Comparison of ENCODE assay signal across 11 cellular contexts in the genomic region with DNA sequence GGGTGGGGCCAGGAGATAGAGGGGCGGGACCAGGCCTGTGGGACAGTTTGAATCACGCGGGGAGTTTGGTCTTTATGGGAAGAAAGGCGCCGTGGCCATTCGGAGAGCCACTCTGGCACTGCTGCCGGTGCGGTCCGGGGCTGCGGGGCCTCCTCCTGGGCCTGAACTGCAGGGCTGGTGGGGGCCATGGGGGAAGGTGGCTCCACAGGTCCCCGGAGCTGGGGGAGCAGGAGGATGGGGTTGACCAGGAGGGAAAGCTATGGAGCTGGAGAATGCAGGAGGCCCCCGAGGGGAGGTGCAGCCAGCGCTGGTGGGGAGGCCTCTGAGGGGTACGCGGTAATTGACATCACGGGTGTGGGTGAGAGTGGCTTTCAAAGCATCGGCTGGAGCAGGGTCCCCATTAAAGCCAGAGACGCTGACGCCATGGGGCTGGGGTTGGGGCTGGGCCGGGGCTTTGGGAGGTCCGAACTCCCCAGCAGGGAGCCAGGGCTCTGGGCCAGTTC.
DNase-seq lines count a peak whose midpoint lies in the region; ATAC-seq lines count a peak whose summit lies in the region.
"Had no signal": no experiment of that assay in that cellular context is flagged by ENCODE, and none has a peak within 500 bp of the region (broad histone marks: within the 10 kb centered on the region; RNA-seq: fewer than 3 reads in every experiment).

No MANE protein-coding gene starts in this region.

- H3K9ac ChIP-seq in rectal smooth muscle tissue (ENCODE audit: low read length), result no peak overlapping the region

- peak overlapping the region; percentile 68 for H3K27ac Mint-ChIP-seq in T-helper 2 cell treated with Interferon-gamma antibody and Interleukin-4, amounts not matched to agents 5 μg/mL and 100 μg/mL, for 36 hours
- H3K27ac Mint-ChIP-seq in effector memory CD8-positive, alpha-beta T cell, result no peak overlapping the region
- H3K27ac Mint-ChIP-seq: activated B cell treated with CpG ODN at 0.5 μM for 24 hours had no signal

- ATAC-seq in effector memory CD8-positive, alpha-beta T cell (replicated peaks), result peak; percentile 1

- H3K9me3 ChIP-seq in KOPT-K1 (ENCODE audit: insufficient read depth, low read length, poor library complexity, severe bottlenecking), result peaks cover 12% of the 10 kb centered on the region

- peaks cover 76% of the 10 kb centered on the region for H3K27me3 Mint-ChIP-seq in T-helper 2 cell treated with Interferon-gamma antibody and Interleukin-4, amounts not matched to agents 5 μg/mL and 100 μg/mL, for 36 hours (ENCODE audit: low read depth)
- peaks cover 41 to 65% of the 10 kb centered on the region in 2 donors for H3K27me3 Mint-ChIP-seq in effector memory CD8-positive, alpha-beta T cell

- 0 out of 2 replicates have a peak, but pooled peaks cover 4% of the 10 kb centered on the region for H3K36me3 ChIP-seq in KOPT-K1 (ENCODE audit: insufficient read depth, low read length)
- H3K36me3 ChIP-seq in rectal smooth muscle tissue (ENCODE audit: control insufficient read depth, insufficient read depth, low read length), result no peaks in the 10 kb centered on the region

- H3K27me3 ChIP-seq in rectal smooth muscle tissue (ENCODE audit: control insufficient read depth, insufficient read depth, low read length), result peaks cover 50% of the 10 kb centered on the region

- peaks cover 12% of the 10 kb centered on the region for H3K4me1 Mint-ChIP-seq in T-helper 2 cell treated with Interferon-gamma antibody and Interleukin-4, amounts not matched to agents 5 μg/mL and 100 μg/mL, for 36 hours (ENCODE audit: low read depth)
- H3K4me1 Mint-ChIP-seq in effector memory CD8-positive, alpha-beta T cell (ENCODE audit: low read depth in 2 of 2), result peaks cover 22 to 25% of the 10 kb centered on the region in 2 donors

- H3K4me3 ChIP-seq in rectal smooth muscle tissue (ENCODE audit: low read length), result peak overlapping the region; percentile 21

- no peak for DNase-seq in T-helper 2 cell treated with Interferon-gamma antibody and Interleukin-4, amounts not matched to agents 5 μg/mL and 100 μg/mL, for 36 hours (ENCODE audit: low spot score)
- DNase-seq in T-helper 2 cell, result no peak
- no peak for DNase-seq in effector memory CD8-positive, alpha-beta T cell
- DNase-seq in retina, result no peak
- DNase-seq in stimulated activated CD4-positive, alpha-beta T cell treated with anti-CD3 and anti-CD28 coated beads, Interleukin-4, amount 100 ng/mL, for 24 hours, result no peak
- DNase-seq in NAMALWA (ENCODE audit: low spot score), result no peak
- DNase-seq: SIG-M5 had no signal

- H3K36me3 Mint-ChIP-seq in T-helper 2 cell treated with Interferon-gamma antibody and Interleukin-4, amounts not matched to agents 5 μg/mL and 100 μg/mL, for 36 hours (ENCODE audit: low read depth), result peaks cover 2% of the 10 kb centered on the region
- peaks cover 25% of the 10 kb centered on the region for H3K36me3 Mint-ChIP-seq in effector memory CD8-positive, alpha-beta T cell (ENCODE audit: insufficient read depth)

- H3K4me3 Mint-ChIP-seq in T-helper 2 cell treated with Interferon-gamma antibody and Interleukin-4, amounts not matched to agents 5 μg/mL and 100 μg/mL, for 36 hours, result peak overlapping the region; percentile 54
- peak overlapping the region; percentile 72 to 86 for H3K4me3 Mint-ChIP-seq in effector memory CD8-positive, alpha-beta T cell

- no peaks in the 10 kb centered on the region for H3K4me1 ChIP-seq in rectal smooth muscle tissue (ENCODE audit: control insufficient read depth, insufficient read depth, low read length)

- H3K9me3 Mint-ChIP-seq in T-helper 2 cell treated with Interferon-gamma antibody and Interleukin-4, amounts not matched to agents 5 μg/mL and 100 μg/mL, for 36 hours, result peaks cover 7% of the 10 kb centered on the region
- H3K9me3 Mint-ChIP-seq in effector memory CD8-positive, alpha-beta T cell, result peaks cover 0 to 8% of the 10 kb centered on the region in 2 donors

- H3K27ac ChIP-seq in KOPT-K1 (ENCODE audit: low read depth, low read length, poor library complexity, severe bottlenecking) (peak overlapping the region; percentile 90), rectal smooth muscle tissue (ENCODE audit: low read depth, low read length) (no peak overlapping the region)
- H3K27ac ChIP-seq: 22Rv1 had no signal
